ENCODE assay signal across 16 cellular contexts in genomic region chr7:779480-779879, GRCh38. TPM values are rescaled to one million over a fixed set of nuclear protein-coding genes. Genes with fewer than 3 reads are reported as not detected.
DNase-seq lines count a peak whose midpoint lies in the region; ATAC-seq and TF ChIP-seq lines count a peak whose summit lies in the region.
"Had no signal": no experiment of that assay in that cellular context is flagged by ENCODE, and none has a peak within 500 bp of the region (broad histone marks: within the 10 kb centered on the region; RNA-seq: fewer than 3 reads in every experiment).

No MANE protein-coding gene starts in this region.

- H3K9me3 ChIP-seq in neuronal stem cell (replicated peaks in 1 of 2; ENCODE audit: control insufficient read depth in 2 of 2, insufficient read depth in 1 of 2, low read depth in 1 of 2, low read length in 2 of 2), result no peaks in the 10 kb centered on the region

- H3K27ac Mint-ChIP-seq in GM23338, result no peak overlapping the region

- no peak overlapping the region for H3K4me3 Mint-ChIP-seq in GM23338

- H2AFZ ChIP-seq in neuronal stem cell (ENCODE audit: low read length) (no peak overlapping the region), GM23338 (no peak overlapping the region)

- no peak overlapping the region for H3K14ac ChIP-seq in neuronal stem cell (ENCODE audit: low read length)

- no peaks in the 10 kb centered on the region; the same call in 2 of the 3 replicates for H3K9me3 Mint-ChIP-seq in GM23338

- H2BK5ac ChIP-seq in neuronal stem cell (ENCODE audit: low read length), result peak overlapping the region; percentile 19

- peaks cover 81% of the 10 kb centered on the region for H3K36me3 Mint-ChIP-seq in GM23338 (ENCODE audit: low read depth)

- H4K20me1 ChIP-seq in GM23338 (replicated peaks; ENCODE audit: insufficient read depth), result peaks cover 7% of the 10 kb centered on the region; the same call in 1 of the 2 replicates

- no CpG with 5 or more reads among the region's 9 CpGs for WGBS in neuronal stem cell (ENCODE audit: extremely low coverage in 2 of 2, insufficient read length in 2 of 2, insufficient replicate concordance in 1 of 2), 2 donors

- no peak for TF ChIP-seq CTCF in GM23338 (conservative IDR thresholded peaks at IDR 0.05; ENCODE audit: low read depth in 2 of 2)

- no peak overlapping the region for H2BK15ac ChIP-seq in neuronal stem cell (ENCODE audit: low read length)

- no peaks in the 10 kb centered on the region for H3K27me3 ChIP-seq in neuronal stem cell (ENCODE audit: control insufficient read depth in 3 of 3, insufficient read depth in 3 of 3, low read depth in 1 of 3, low read length in 3 of 3)
- H3K27me3 ChIP-seq in GM23338 (ENCODE audit: insufficient read depth), result no peaks in the 10 kb centered on the region

- peaks cover 4% of the 10 kb centered on the region for H3K27me3 Mint-ChIP-seq in GM23338 (ENCODE audit: insufficient read depth, low read depth, poor library complexity)

- H3K4me2 ChIP-seq in neuronal stem cell (ENCODE audit: insufficient read depth, low read length, poor library complexity, severe bottlenecking), result no peak overlapping the region
- H3K4me2 ChIP-seq in GM23338, result no peak overlapping the region

- no peaks in the 10 kb centered on the region for H3K9me2 ChIP-seq in GM23338 (ENCODE audit: insufficient read depth)

- H3K36me3 ChIP-seq in neuronal stem cell (replicated peaks in 1 of 2; ENCODE audit: control insufficient read depth in 2 of 2, insufficient read depth in 2 of 2, low read length in 2 of 2) (peaks cover 59 to 94% of the 10 kb centered on the region in 2 donors), GM23338 (ENCODE audit: insufficient read depth) (peaks cover 16% of the 10 kb centered on the region)

- H3K4ac ChIP-seq in neuronal stem cell (ENCODE audit: low read length), result no peak overlapping the region

- DNase-seq in NCI-H1417 (lab: John Stamatoyannopoulos, UW) (peak in 2 of 3 experiments; percentile 75 to 79), NCI-H1417 treated with DMSO at 0.1 percent for 48 hours (lab: John Stamatoyannopoulos, UW) (no peak), NCI-H69 (lab: John Stamatoyannopoulos, UW) (peak; percentile 55), neuronal stem cell (ENCODE audit: low spot score) (no peak), GM23338 (ENCODE audit: low spot score) (no peak), superior temporal gyrus (ENCODE audit: extremely low spot score) (no peak), SIG-M5 (lab: John Stamatoyannopoulos, UW) (no peak)
- DNase-seq: 8988T, HCEC 1CT, IMR-90, NCI-H187, NCI-H510A, RPMI8226 had no signal

- H3K79me2 ChIP-seq in GM23338 (replicated peaks; ENCODE audit: insufficient read depth), result no peaks in the 10 kb centered on the region

- no peak overlapping the region for H3K9ac ChIP-seq in neuronal stem cell (ENCODE audit: low read depth, low read length, poor library complexity)

- 0 out of 2 replicates have a peak, but pooled peaks cover 5% of the 10 kb centered on the region for H3F3A ChIP-seq in GM23338 (replicated peaks; ENCODE audit: low read depth)

- no peak overlapping the region for H2BK120ac ChIP-seq in neuronal stem cell (ENCODE audit: low read depth, low read length)

- H2BK12ac ChIP-seq in neuronal stem cell (ENCODE audit: low read length), result no peak overlapping the region

- no peak overlapping the region for H2AK5ac ChIP-seq in neuronal stem cell (ENCODE audit: low read depth, low read length)

- no peaks in the 10 kb centered on the region for H3K4me1 ChIP-seq in neuronal stem cell (ENCODE audit: control insufficient read depth in 2 of 2, insufficient read depth in 1 of 2, low read depth in 1 of 2, low read length in 2 of 2)
- no peaks in the 10 kb centered on the region for H3K4me1 ChIP-seq in GM23338 (ENCODE audit: insufficient read depth)

- no peak overlapping the region for H3K4me3 ChIP-seq in neuronal stem cell (ENCODE audit: low read length in 2 of 2)
- no peak overlapping the region for H3K4me3 ChIP-seq in GM23338
- H3K4me3 ChIP-seq: GM12878 had no signal

- H3K23ac ChIP-seq in neuronal stem cell (ENCODE audit: low read depth, low read length, poor library complexity), result no peak overlapping the region

- ATAC-seq in GM23338, result no peak
- ATAC-seq: GM12878 had no signal

- H4K91ac ChIP-seq in neuronal stem cell (ENCODE audit: low read depth, low read length, poor library complexity), result no peak overlapping the region

- H3K27ac ChIP-seq in cingulate gyrus (ENCODE audit: low read depth, low read length) (peak overlapping the region; percentile 39), neuronal stem cell (replicated peaks; ENCODE audit: low read length) (no peak overlapping the region), GM23338 (ENCODE audit: low read depth) (no peak overlapping the region)
- H3K27ac ChIP-seq: C4-2B had no signal

- H4K8ac ChIP-seq in neuronal stem cell (ENCODE audit: low read depth, low read length), result no peak overlapping the region

- peak overlapping the region; percentile 71 for H3K18ac ChIP-seq in neuronal stem cell (ENCODE audit: low read length)

- peaks cover 6% of the 10 kb centered on the region for H3K79me1 ChIP-seq in neuronal stem cell (ENCODE audit: low read depth, low read length)

- no peaks in the 10 kb centered on the region for H3K4me1 Mint-ChIP-seq in GM23338

TF ChIP-seq in GM23338, 12 proteins besides CTCF, POLR2A, EP300 and RAD21 (continues in another document):
- TF ChIP-seq ZNF114 (CRISPR knock-in tag; IDR thresholded peaks at IDR 0.05) (no peak), NANOG (IDR thresholded peaks at IDR 0.05; ENCODE audit: borderline replicate concordance) (no peak), STAT1 (IDR thresholded peaks at IDR 0.05; ENCODE audit: unreplicated experiment) (no peak), REST (IDR thresholded peaks at IDR 0.05; ENCODE audit: unreplicated experiment) (no peak), CREB1 (CRISPR knock-in tag; IDR thresholded peaks at IDR 0.05; ENCODE audit: low read depth) (no peak), EZH2 (IDR thresholded peaks at IDR 0.05; ENCODE audit: low read depth, unreplicated experiment) (no peak), ETS1 (IDR thresholded peaks at IDR 0.05) (no peak), JUNB (IDR thresholded peaks at IDR 0.05; ENCODE audit: unreplicated experiment) (no peak), POLR2AphosphoS5 (IDR thresholded peaks at IDR 0.05; ENCODE audit: low read depth) (no peak)

RNA-seq across cellular contexts. Expression of gene PRKAR1B, which starts 52.4 kb away (rescaled TPM):
- 14.0 TPM for polyA plus RNA-seq in neuronal stem cell (2013, experiment 1 of 2)
- 12.9 TPM for polyA plus RNA-seq in neuronal stem cell (2013, experiment 2 of 2)
- 34.7 and 36.7 TPM in 2 replicates for total RNA-seq in GM23338 (2014; rRNA removed; shearing (Covaris generic))
- polyA plus RNA-seq in GM23338 (2016; fragmentation: Nextera tagmentation; extraction: Ambion mirVana), result 30.6 and 35.7 TPM in 2 replicates

RNA-seq across cellular contexts. Expression of gene SUN1, which starts 52.8 kb away (rescaled TPM):
- 62.1 TPM for polyA plus RNA-seq in neuronal stem cell (2013, experiment 1 of 2)
- polyA plus RNA-seq in neuronal stem cell (2013, experiment 2 of 2), result 60.5 TPM
- 143 and 145 TPM in 2 replicates for total RNA-seq in GM23338 (2014; rRNA removed; shearing (Covaris generic))
- polyA plus RNA-seq in GM23338 (2016; fragmentation: Nextera tagmentation; extraction: Ambion mirVana), result 57.9 and 63.3 TPM in 2 replicates

RNA-seq across cellular contexts. Expression of gene DNAAF5, which starts 53.0 kb away (rescaled TPM):
- polyA plus RNA-seq in neuronal stem cell (2013, experiment 1 of 2), result 26.4 TPM
- 26.5 TPM for polyA plus RNA-seq in neuronal stem cell (2013, experiment 2 of 2)
- 74.0 and 86.7 TPM in 2 replicates for total RNA-seq in GM23338 (2014; rRNA removed; shearing (Covaris generic))
- 20.4 and 20.9 TPM in 2 replicates for polyA plus RNA-seq in GM23338 (2016; fragmentation: Nextera tagmentation; extraction: Ambion mirVana)

Comparison
In these comparisons a context has a peak if more than half of its experiments do, and no peak if none do; other contexts are left out.
1. DNase-seq: peak in NCI-H1417 (2 of 3) and NCI-H69 (single experiment); none in NCI-H1417 treated with DMSO at 0.1 percent for 48 hours (single experiment), neuronal stem cell (single experiment), GM23338 (single experiment), superior temporal gyrus (single experiment) and SIG-M5 (single experiment).